1 cellular context compared by ENCODE assay signal in genomic region chr13:42266464-42266863, GRCh38.
TF ChIP-seq lines count a peak whose summit lies in the region.

No MANE protein-coding gene starts in this region.

TF ChIP-seq in K562, 482 proteins besides CTCF, POLR2A, EP300 and RAD21:
- TF ChIP-seq XRCC5 (IDR thresholded peaks at IDR 0.05; ENCODE audit: low read depth, low read length) = no peak
- no peak for TF ChIP-seq ZNF143 (CRISPR knock-in tag; IDR thresholded peaks at IDR 0.05)
- TF ChIP-seq NBN (IDR thresholded peaks at IDR 0.05; ENCODE audit: low read depth) = no peak
